ENCODE assay signal across 12 cellular contexts in genomic region chr1:117000142-117000541, GRCh38.
"Had no signal": no experiment of that assay in that cellular context is flagged by ENCODE, and none has a peak within 500 bp of the region (broad histone marks: within the 10 kb centered on the region; RNA-seq: fewer than 3 reads in every experiment).

No MANE protein-coding gene starts in this region.

- H3K36me3 Mint-ChIP-seq: natural killer cell; stimulated activated memory B cell treated with anti-CD40 and anti-IgM and Interleukin-4, amounts not matched to agents 10 μg/mL and 1 μg/mL and 100 μg/mL, for 72 hours had no signal

- H3K4me3 ChIP-seq: adrenal gland, tibial nerve, uterus had no signal

- DNase-seq: activated CD4-positive, alpha-beta T cell treated with anti-CD3 and anti-CD28 coated beads, Interleukin-2, amount 10 ng/mL, durations not matched to agents 7 days and 5 days; activated naive CD4-positive, alpha-beta T cell; adrenal gland; natural killer cell; stimulated activated CD4-positive, alpha-beta T cell treated with anti-CD3 and anti-CD28 coated beads, Interleukin-2, amount 100 ng/mL, for 48 hours; uterus had no signal

- FAIRE-seq: colon, endometrium had no signal

- H3K27me3 Mint-ChIP-seq: activated CD4-positive, alpha-beta T cell treated with anti-CD3 and anti-CD28 coated beads, Interleukin-2, amount 10 ng/mL, durations not matched to agents 7 days and 5 days; stimulated activated memory B cell treated with anti-CD40 and anti-IgM and Interleukin-4, amounts not matched to agents 10 μg/mL and 1 μg/mL and 100 μg/mL, for 72 hours had no signal

- H3K9me3 ChIP-seq: adrenal gland, tibial nerve, uterus had no signal

- H3K36me3 ChIP-seq: adrenal gland, tibial nerve, uterus had no signal

- H3K27me3 ChIP-seq: adrenal gland, tibial nerve, uterus had no signal

- H3K27ac Mint-ChIP-seq: activated T-helper 1 cell treated with anti-CD3 and anti-CD28 coated beads, Interleukin-12 subunit alpha, Interleukin-12 subunit beta, Interleukin-2, Interleukin-4 antibody, amounts not matched to agents 30 ng/mL and 10 ng/mL and 1 ng/mL, durations not matched to agents 14 hours and 24 hours and 36 hours; natural killer cell had no signal

- H3K9me3 Mint-ChIP-seq: natural killer cell; stimulated activated memory B cell treated with anti-CD40 and anti-IgM and Interleukin-4, amounts not matched to agents 10 μg/mL and 1 μg/mL and 100 μg/mL, for 72 hours had no signal

- ATAC-seq: left lobe of liver; natural killer cell; stimulated activated memory B cell treated with anti-CD40 and anti-IgM and Interleukin-4, amounts not matched to agents 10 μg/mL and 1 μg/mL and 100 μg/mL, for 72 hours had no signal

- H3K27ac ChIP-seq: adrenal gland, tibial nerve, uterus had no signal

- H3K4me1 ChIP-seq: tibial nerve had no signal

- H3K4me3 Mint-ChIP-seq: activated CD4-positive, alpha-beta T cell treated with anti-CD3 and anti-CD28 coated beads, Interleukin-2, amount 10 ng/mL, durations not matched to agents 7 days and 5 days; activated T-helper 1 cell treated with anti-CD3 and anti-CD28 coated beads, Interleukin-12 subunit alpha, Interleukin-12 subunit beta, Interleukin-2, Interleukin-4 antibody, amounts not matched to agents 30 ng/mL and 10 ng/mL and 1 ng/mL, durations not matched to agents 14 hours and 24 hours and 36 hours; natural killer cell; stimulated activated memory B cell treated with anti-CD40 and anti-IgM and Interleukin-4, amounts not matched to agents 10 μg/mL and 1 μg/mL and 100 μg/mL, for 72 hours had no signal
